Comparison of ENCODE assay signal across 9 cellular contexts in the genomic region with DNA sequence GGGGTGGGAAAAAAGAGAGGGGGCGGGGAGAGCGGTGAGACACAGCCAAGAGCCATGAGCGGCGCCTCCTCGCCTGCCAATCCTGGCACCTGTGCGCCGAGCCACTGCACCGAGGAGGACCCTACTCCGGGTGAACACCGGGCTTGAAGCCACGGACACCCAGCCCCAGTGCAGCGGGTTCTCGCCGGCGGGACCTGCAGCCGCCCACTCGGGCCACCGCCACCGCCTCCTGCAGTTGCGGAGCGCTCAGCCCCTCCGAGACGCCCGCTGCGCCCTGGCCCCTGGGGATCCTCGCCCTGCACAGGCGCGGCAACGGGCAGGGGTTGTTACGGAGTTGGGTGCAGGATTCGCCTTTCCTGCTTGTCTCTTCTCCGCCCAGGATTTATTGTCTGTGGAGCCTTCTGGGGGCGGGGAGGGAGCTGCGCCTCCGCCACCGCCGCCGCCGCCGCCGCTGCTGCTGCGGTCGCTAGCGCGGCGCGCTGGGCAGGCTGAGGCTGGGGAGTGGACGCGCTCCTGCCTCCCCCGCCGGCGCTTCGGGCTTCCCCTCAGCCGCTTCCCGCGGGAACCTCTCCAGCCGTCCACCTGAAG. TPM values are rescaled to one million over a fixed set of nuclear protein-coding genes. Genes with fewer than 3 reads are reported as not detected.
DNase-seq lines count a peak whose midpoint lies in the region; TF ChIP-seq lines count a peak whose summit lies in the region.
"Had no signal": no experiment of that assay in that cellular context is flagged by ENCODE, and none has a peak within 500 bp of the region (broad histone marks: within the 10 kb centered on the region; RNA-seq: fewer than 3 reads in every experiment).

Gene LRRC7, plus strand, starts transcription at position 76 of the 588 bp plus-strand sequence. CDS start 718 bp downstream, outside the sequence.

- TF ChIP-seq EP300 in ovary (IDR thresholded peaks at IDR 0.05): no peak

- H3K27me3 ChIP-seq in ovary: no peaks in the 10 kb centered on the region

- TF ChIP-seq POLR2A in ovary (IDR thresholded peaks at IDR 0.05): no peak

- H3K4me1 Mint-ChIP-seq in activated naive CD8-positive, alpha-beta T cell (ENCODE audit: low read depth): peaks cover 8% of the 10 kb centered on the region

- no peak within 1 kb of the TSS for H3K27ac ChIP-seq in ovary

- DNase-seq in NCI-H82 (lab: John Stamatoyannopoulos, UW) (peak; percentile 64), NCI-H82 treated with DMSO at 0.1 percent for 48 hours (lab: John Stamatoyannopoulos, UW; ENCODE audit: unreplicated experiment) (no peak), NCI-H1105 (lab: John Stamatoyannopoulos, UW) (peak; percentile 48), cardiac septum (ENCODE audit: low spot score) (peak; percentile 71), ovary (peak in 1 of 5 donors; percentile 11), cerebellar cortex (ENCODE audit: low spot score) (no peak)
- no peak for DNase-seq in stimulated activated CD4-positive, alpha-beta T cell treated with anti-CD3 and anti-CD28 coated beads, Interleukin-12 subunit alpha, Interleukin-12 subunit beta, amount 100 ng/mL, for 4 hours
- DNase-seq: DND-41 had no signal

- H3K4me3 Mint-ChIP-seq in activated naive CD8-positive, alpha-beta T cell: peak within 1 kb of the TSS; percentile 74

- H3K27me3 Mint-ChIP-seq in activated naive CD8-positive, alpha-beta T cell: peaks cover 28% of the 10 kb centered on the region

- H3K4me3 ChIP-seq in ovary: peak within 1 kb of the TSS; percentile 24

- TF ChIP-seq CTCF in ovary (IDR thresholded peaks at IDR 0.05): no peak

- H3K9me3 Mint-ChIP-seq in activated naive CD8-positive, alpha-beta T cell (ENCODE audit: low read depth): peaks cover 6% of the 10 kb centered on the region

- H3K27ac Mint-ChIP-seq in activated naive CD8-positive, alpha-beta T cell: no peak within 1 kb of the TSS

- peaks cover 7% of the 10 kb centered on the region for H3K4me1 ChIP-seq in ovary (ENCODE audit: insufficient read depth)

- no peaks in the 10 kb centered on the region for H3K9me3 ChIP-seq in ovary

- intact Hi-C loops in cardiac septum (cut with DNase I) (no loop called here), ovary (cut with DNase I) (no loop called here)

- WGBS in ovary, 3 donors: 0 to 3% (median 0%) methylated on average over 52 to 57 of the region's 57 CpGs

- no peaks in the 10 kb centered on the region for H3K36me3 Mint-ChIP-seq in activated naive CD8-positive, alpha-beta T cell

- no peaks in the 10 kb centered on the region for H3K36me3 ChIP-seq in ovary

RNA-seq across cellular contexts. Expression of gene LRRC7, which starts in this region (rescaled TPM):
- 0.11 TPM for total RNA-seq in cardiac septum
- total RNA-seq in ovary: under 1 TPM in 3 of 7 donors, not detected in 4; 0.12 to 0.24 (median 0.13) TPM
- under 1 TPM; 0.01 to 0.45 TPM for polyA plus RNA-seq in ovary

Comparison
In these comparisons a context has a peak if more than half of its experiments do, and no peak if none do; other contexts are left out.
1. DNase-seq: peak in NCI-H82 (single experiment) and NCI-H1105 (single experiment); none in NCI-H82 treated with DMSO at 0.1 percent for 48 hours (single experiment), cerebellar cortex (single experiment) and stimulated activated CD4-positive, alpha-beta T cell treated with anti-CD3 and anti-CD28 coated beads, Interleukin-12 subunit alpha, Interleukin-12 subunit beta, amount 100 ng/mL, for 4 hours (single experiment).
2. Peak in DNase-seq in cardiac septum; RNA of the gene not detected or under 1 TPM.